Comparison of ENCODE assay signal across 8 cellular contexts in genomic region chr10:15439381-15439837, GRCh38.
DNase-seq lines count a peak whose midpoint lies in the region; ATAC-seq and TF ChIP-seq lines count a peak whose summit lies in the region.

No MANE protein-coding gene starts in this region.

- H2AK5ac ChIP-seq in mesenchymal stem cell (ENCODE audit: low read length, severe bottlenecking): no peak overlapping the region

- peaks cover 4% of the 10 kb centered on the region for H3K4me1 Mint-ChIP-seq in activated T-helper 2 cell treated with anti-CD3 and anti-CD28 coated beads, Interferon-gamma antibody, Interleukin-2, Interleukin-4, amounts not matched to agents 10 μg/mL and 5 μg/mL and 100 μg/mL, durations not matched to agents 14 hours and 24 hours and 36 hours (ENCODE audit: low read depth)

- H3K9me3 ChIP-seq in mesenchymal stem cell (ENCODE audit: control insufficient read depth, low read length) (no peaks in the 10 kb centered on the region), upper lobe of right lung (no peaks in the 10 kb centered on the region)

- H3K4me1 ChIP-seq in mesenchymal stem cell (ENCODE audit: control insufficient read depth, insufficient read depth, low read depth, low read length) (peaks cover 1% of the 10 kb centered on the region), upper lobe of right lung (no peaks in the 10 kb centered on the region)

- no peak overlapping the region for H2BK15ac ChIP-seq in mesenchymal stem cell (ENCODE audit: low read depth, poor library complexity, severe bottlenecking)

- no peaks in the 10 kb centered on the region for H3K79me1 ChIP-seq in mesenchymal stem cell (replicated peaks; ENCODE audit: low read length, poor library complexity, severe bottlenecking)

- peak; percentile 22 for DNase-seq in NCI-H146 (lab: John Stamatoyannopoulos, UW)
- DNase-seq in NCI-H146 treated with DMSO at 0.1 percent for 48 hours (lab: John Stamatoyannopoulos, UW; ENCODE audit: unreplicated experiment): no peak
- DNase-seq in dermis microvascular lymphatic vessel endothelial cell (ENCODE audit: low read depth in 2 of 2): peak; percentile 26 to 61
- DNase-seq in mesenchymal stem cell: peak; percentile 71
- DNase-seq in upper lobe of right lung: no peak
- DNase-seq in NCI-H2107 (lab: John Stamatoyannopoulos, UW): no peak
- DNase-seq in activated T-helper 2 cell treated with anti-CD3 and anti-CD28 coated beads, Interferon-gamma antibody, Interleukin-2, Interleukin-4, amounts not matched to agents 10 μg/mL and 5 μg/mL and 100 μg/mL, durations not matched to agents 14 hours and 24 hours and 36 hours (ENCODE audit: low spot score): no peak

- peak overlapping the region; percentile 42 for H2BK120ac ChIP-seq in mesenchymal stem cell (ENCODE audit: low read depth, low read length)

- no peaks in the 10 kb centered on the region for H3K9me3 Mint-ChIP-seq in activated T-helper 2 cell treated with anti-CD3 and anti-CD28 coated beads, Interferon-gamma antibody, Interleukin-2, Interleukin-4, amounts not matched to agents 10 μg/mL and 5 μg/mL and 100 μg/mL, durations not matched to agents 14 hours and 24 hours and 36 hours

- H3K9ac ChIP-seq in mesenchymal stem cell (ENCODE audit: low read length): peak overlapping the region; percentile 77

- H3K23ac ChIP-seq in mesenchymal stem cell (ENCODE audit: low read length in 2 of 2): no peak overlapping the region

- H4K8ac ChIP-seq in mesenchymal stem cell (ENCODE audit: low read length): no peak overlapping the region

- peak overlapping the region; percentile 52 to 67 for H3K18ac ChIP-seq in mesenchymal stem cell (ENCODE audit: low read depth in 1 of 2, low read length in 2 of 2)

- H2BK5ac ChIP-seq in mesenchymal stem cell (ENCODE audit: low read depth, low read length, poor library complexity, severe bottlenecking): no peak overlapping the region

- H4K91ac ChIP-seq in mesenchymal stem cell (ENCODE audit: low read length): peak overlapping the region; percentile 52

- H3K27ac Mint-ChIP-seq in activated T-helper 2 cell treated with anti-CD3 and anti-CD28 coated beads, Interferon-gamma antibody, Interleukin-2, Interleukin-4, amounts not matched to agents 10 μg/mL and 5 μg/mL and 100 μg/mL, durations not matched to agents 14 hours and 24 hours and 36 hours: no peak overlapping the region

- H3K4me3 ChIP-seq in mesenchymal stem cell (ENCODE audit: insufficient read depth in 1 of 2, low read depth in 1 of 2, low read length in 2 of 2) (peak overlapping the region in 1 of 2 experiments; percentile 70), upper lobe of right lung (peak overlapping the region; percentile 26)

- peak overlapping the region; percentile 54 for H2AFZ ChIP-seq in mesenchymal stem cell (ENCODE audit: low read depth, low read length)

- peak; percentile 43 for TF ChIP-seq CTCF in upper lobe of right lung (IDR thresholded peaks at IDR 0.05)

- H3K14ac ChIP-seq in mesenchymal stem cell (ENCODE audit: low read length in 2 of 2): no peak overlapping the region

- ATAC-seq in upper lobe of right lung (peak; percentile 53), GM19455 (IDR thresholded peaks at IDR 0.05; ENCODE audit: unreplicated experiment) (no peak)

- intact Hi-C loops in upper lobe of right lung (cut with DNase I): no loop called here
- intact Hi-C loops in activated T-helper 2 cell treated with anti-CD3 and anti-CD28 coated beads, Interferon-gamma antibody, Interleukin-2, Interleukin-4, amounts not matched to agents 10 μg/mL and 5 μg/mL and 100 μg/mL, durations not matched to agents 14 hours and 24 hours and 36 hours (cut with micrococcal nuclease): loop anchor here (10.0 kb wide), 2 partner anchors 145 to 385 kb away; no protein-coding TSS in a partner anchor

- H3K4ac ChIP-seq in mesenchymal stem cell (ENCODE audit: low read depth in 1 of 2, low read length in 2 of 2): peak overlapping the region in 1 of 2 experiments; percentile 47

- H3K4me2 ChIP-seq in mesenchymal stem cell (ENCODE audit: low read length, poor library complexity, severe bottlenecking): peak overlapping the region; percentile 84

- under 1% methylated on average over 11 of the region's 12 CpGs for WGBS in mesenchymal stem cell

- H2BK12ac ChIP-seq in mesenchymal stem cell (ENCODE audit: low read length in 2 of 2): peak overlapping the region; percentile 59 to 81

- H3K27me3 ChIP-seq in mesenchymal stem cell (ENCODE audit: control insufficient read depth in 1 of 2, insufficient read depth in 1 of 2, low read length in 2 of 2) (peaks cover 0 to 7% of the 10 kb centered on the region in 2 experiments), upper lobe of right lung (no peaks in the 10 kb centered on the region)

- H3K27me3 Mint-ChIP-seq in activated T-helper 2 cell treated with anti-CD3 and anti-CD28 coated beads, Interferon-gamma antibody, Interleukin-2, Interleukin-4, amounts not matched to agents 10 μg/mL and 5 μg/mL and 100 μg/mL, durations not matched to agents 14 hours and 24 hours and 36 hours (ENCODE audit: low read depth): peaks cover 31% of the 10 kb centered on the region

- H3K27ac ChIP-seq in mesenchymal stem cell (ENCODE audit: low read length, poor library complexity, severe bottlenecking) (no peak overlapping the region), upper lobe of right lung (peak overlapping the region; percentile 68)

- H3K36me3 ChIP-seq in mesenchymal stem cell (ENCODE audit: control insufficient read depth in 1 of 2, insufficient read depth in 2 of 2, low read depth in 1 of 2, low read length in 2 of 2) (no peaks in the 10 kb centered on the region), upper lobe of right lung (no peaks in the 10 kb centered on the region)

- H3K4me3 Mint-ChIP-seq in activated T-helper 2 cell treated with anti-CD3 and anti-CD28 coated beads, Interferon-gamma antibody, Interleukin-2, Interleukin-4, amounts not matched to agents 10 μg/mL and 5 μg/mL and 100 μg/mL, durations not matched to agents 14 hours and 24 hours and 36 hours (ENCODE audit: low read depth): no peak overlapping the region

- H3K36me3 Mint-ChIP-seq in activated T-helper 2 cell treated with anti-CD3 and anti-CD28 coated beads, Interferon-gamma antibody, Interleukin-2, Interleukin-4, amounts not matched to agents 10 μg/mL and 5 μg/mL and 100 μg/mL, durations not matched to agents 14 hours and 24 hours and 36 hours (ENCODE audit: low read depth): no peaks in the 10 kb centered on the region

Comparison
In these comparisons a context has a peak if more than half of its experiments do, and no peak if none do; other contexts are left out.
1. DNase-seq: peak in NCI-H146 (single experiment), dermis microvascular lymphatic vessel endothelial cell (2 of 2) and mesenchymal stem cell (single experiment); none in NCI-H146 treated with DMSO at 0.1 percent for 48 hours (single experiment), upper lobe of right lung (single experiment), NCI-H2107 (single experiment) and activated T-helper 2 cell treated with anti-CD3 and anti-CD28 coated beads, Interferon-gamma antibody, Interleukin-2, Interleukin-4, amounts not matched to agents 10 μg/mL and 5 μg/mL and 100 μg/mL, durations not matched to agents 14 hours and 24 hours and 36 hours (single experiment).